18 cellular contexts compared by ENCODE assay signal in the genomic region with DNA sequence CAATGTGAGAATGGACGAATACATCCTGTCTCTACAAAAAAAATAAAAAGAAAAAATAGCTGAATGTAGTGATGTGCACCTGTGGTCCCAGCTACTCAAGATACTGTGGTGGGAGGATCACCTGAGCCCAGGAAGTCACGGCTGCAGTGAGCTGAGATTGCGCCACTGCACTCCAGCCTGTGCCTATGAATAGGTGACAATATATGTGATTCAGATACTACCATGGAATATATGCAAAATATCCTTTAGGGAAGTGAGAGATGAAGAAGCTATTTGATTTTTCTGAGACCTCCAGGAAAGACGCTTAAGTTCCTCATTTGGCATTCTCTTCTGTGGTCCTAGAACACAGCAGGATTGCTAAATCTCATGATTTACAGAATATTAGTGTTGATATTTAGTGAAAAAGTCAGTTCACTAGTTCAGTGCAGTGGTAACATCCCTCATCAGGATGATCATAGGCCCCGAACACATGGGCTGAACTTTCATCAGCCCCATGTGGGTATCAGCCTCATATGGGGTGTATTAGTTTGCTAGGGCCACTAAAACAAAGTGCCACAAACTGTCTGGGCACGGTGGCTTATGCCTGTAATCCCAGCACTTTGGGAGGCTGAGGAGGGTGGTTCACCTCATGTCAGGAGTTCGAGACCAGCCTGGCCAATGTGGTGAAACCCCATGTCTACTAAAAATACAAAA.
DNase-seq lines count a peak whose midpoint lies in the region; ATAC-seq lines count a peak whose summit lies in the region.
"Had no signal": no experiment of that assay in that cellular context is flagged by ENCODE, and none has a peak within 500 bp of the region (broad histone marks: within the 10 kb centered on the region; RNA-seq: fewer than 3 reads in every experiment).

No MANE protein-coding gene starts in this region.

- ATAC-seq in GM18499 (IDR thresholded peaks at IDR 0.05; ENCODE audit: insufficient read depth, unreplicated experiment) (peak; percentile 59), GM19463 (IDR thresholded peaks at IDR 0.05; ENCODE audit: unreplicated experiment) (peak; percentile 52), HG03159 (IDR thresholded peaks at IDR 0.05; ENCODE audit: unreplicated experiment) (peak; percentile 54)
- ATAC-seq: activated CD4-positive, CD25-positive, alpha-beta regulatory T cell treated with anti-CD3 and anti-CD28 coated beads, Interleukin-2, amount 50 U/mL, for 24 hours; body of pancreas; esophagus mucosa; heart left ventricle had no signal

- DNase-seq in SIG-M5 treated with dmso at 0.1 percent for 504 hours (lab: John Stamatoyannopoulos, UW; ENCODE audit: unreplicated experiment) (peak; percentile 71), iPS-NIHi11 (ENCODE audit: low spot score) (no peak), NCI-H1930 (lab: John Stamatoyannopoulos, UW) (no peak), NCI-H446 treated with DMSO at 0.1 percent for 48 hours (lab: John Stamatoyannopoulos, UW) (no peak), amniotic stem cell (lab: John Stamatoyannopoulos, UW) (no peak)
- DNase-seq: activated naive CD4-positive, alpha-beta T cell treated with anti-CD3 and anti-CD28 coated beads, Interleukin-2, amount 10 ng/mL, durations not matched to agents 7 days and 5 days; body of pancreas; GDM1; heart left ventricle; NCI-H1436 treated with DMSO at 0.1 percent for 48 hours; NCI-H524; ovary; stimulated activated naive CD4-positive, alpha-beta T cell had no signal
